In genomic region chr4:110193822-110194761, GRCh38 we compare ENCODE assay signal across 8 cellular contexts.
DNase-seq lines count a peak whose midpoint lies in the region; ATAC-seq lines count a peak whose summit lies in the region.

No MANE protein-coding gene starts in this region.

- H3K4me3 Mint-ChIP-seq in central memory CD8-positive, alpha-beta T cell = no peak overlapping the region

- H3K9me3 Mint-ChIP-seq in central memory CD8-positive, alpha-beta T cell = no peaks in the 10 kb centered on the region

- ATAC-seq in HG02938 (IDR thresholded peaks at IDR 0.05; ENCODE audit: unreplicated experiment) = peak; percentile 80
- peak; percentile 62 for ATAC-seq in central memory CD8-positive, alpha-beta T cell (replicated peaks; ENCODE audit: extremely low read depth, poor library complexity, severe bottlenecking)

- no peaks in the 10 kb centered on the region for H3K27me3 Mint-ChIP-seq in central memory CD8-positive, alpha-beta T cell

- H3K27ac Mint-ChIP-seq in central memory CD8-positive, alpha-beta T cell (ENCODE audit: low read depth) = peak overlapping the region; percentile 29

- DNase-seq in NCI-H2171 treated with DMSO at 0.1 percent for 48 hours (lab: John Stamatoyannopoulos, UW) = peak; percentile 28
- no peak for DNase-seq in NCI-H2171 (lab: John Stamatoyannopoulos, UW)
- DNase-seq in NCI-H2029 treated with DMSO at 0.1 percent for 48 hours (lab: John Stamatoyannopoulos, UW) = peak; percentile 84
- DNase-seq in activated CD4-positive, CD25-positive, alpha-beta regulatory T cell treated with anti-CD3 and anti-CD28 coated beads, Interleukin-2, amount 50 U/mL, for 16 hours (ENCODE audit: low read depth, low spot score) = peak; percentile 27
- peak; percentile 28 to 56 for DNase-seq in central memory CD8-positive, alpha-beta T cell (ENCODE audit: low spot score in 2 of 2)
- DNase-seq in kidney tubule cell (ENCODE audit: low spot score) = peak; percentile 93
- peak; percentile 65 for DNase-seq in stimulated activated CD4-positive, alpha-beta T cell treated with anti-CD3 and anti-CD28 coated beads, Interleukin-4, amount 100 ng/mL, for 1 hour

- peaks cover 8% of the 10 kb centered on the region for H3K36me3 Mint-ChIP-seq in central memory CD8-positive, alpha-beta T cell (ENCODE audit: insufficient read depth)

- H3K4me1 Mint-ChIP-seq in central memory CD8-positive, alpha-beta T cell = peaks cover 32% of the 10 kb centered on the region
